In the genomic region with DNA sequence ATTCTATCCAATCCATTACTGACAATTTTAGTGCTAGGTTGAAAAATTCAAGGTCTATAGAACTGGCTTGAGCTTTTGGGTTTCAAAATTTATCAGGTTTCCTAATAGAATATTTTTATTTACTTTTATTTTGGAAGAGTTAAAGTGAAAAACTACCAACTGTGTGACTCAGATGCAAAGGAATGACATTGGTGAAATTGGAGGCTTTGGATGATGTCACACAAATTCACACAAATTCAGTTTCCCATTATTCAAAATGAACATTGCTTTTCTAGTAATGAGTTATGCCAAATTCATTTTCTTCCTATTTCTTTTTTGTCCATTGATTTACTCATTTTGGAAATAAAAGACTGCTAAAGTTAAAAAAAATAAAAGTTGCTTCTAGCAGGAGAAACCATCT, we compare ENCODE assay signal across 29 cellular contexts.
DNase-seq lines count a peak whose midpoint lies in the region; ATAC-seq and TF ChIP-seq lines count a peak whose summit lies in the region.
"Had no signal": no experiment of that assay in that cellular context is flagged by ENCODE, and none has a peak within 500 bp of the region (broad histone marks: within the 10 kb centered on the region; RNA-seq: fewer than 3 reads in every experiment).

No MANE protein-coding gene starts in this region.

- no peak for TF ChIP-seq RAD21 in IMR-90 (IDR thresholded peaks at IDR 0.05; ENCODE audit: low read length)

- no peak overlapping the region for H3K4ac ChIP-seq in IMR-90 (ENCODE audit: low read depth, low read length)

- BruUV-seq in IMR-90 (replicated peaks; lab: Mats Ljungman, UMichigan) = no TSS peak

- TF ChIP-seq EP300 in suprapubic skin (IDR thresholded peaks at IDR 0.05) = no peak

- no peak overlapping the region for H2BK120ac ChIP-seq in IMR-90 (ENCODE audit: low read depth, low read length)

- H3K27ac ChIP-seq in IMR-90 (ENCODE audit: insufficient read depth, low read length) (no peak overlapping the region), suprapubic skin (no peak overlapping the region)
- H3K27ac ChIP-seq: heart left ventricle, neural progenitor cell, sigmoid colon, uterus had no signal

- H3K18ac ChIP-seq in IMR-90 (ENCODE audit: low read depth, low read length) = no peak overlapping the region

- no peak for TF ChIP-seq CTCF in IMR-90 (conservative IDR thresholded peaks at IDR 0.05; ENCODE audit: low read depth, low read length)
- TF ChIP-seq CTCF in fibroblast of pulmonary artery (IDR thresholded peaks at IDR 0.05; ENCODE audit: low read length, missing control alignments) = no peak
- TF ChIP-seq CTCF in suprapubic skin (IDR thresholded peaks at IDR 0.05) = no peak

- H4K5ac ChIP-seq in IMR-90 (ENCODE audit: low read depth, low read length) = no peak overlapping the region

- no peak overlapping the region for H2BK15ac ChIP-seq in IMR-90 (ENCODE audit: low read depth, low read length)

- H4K91ac ChIP-seq in IMR-90 (ENCODE audit: insufficient read depth, low read depth, low read length) = no peak overlapping the region

- no peak overlapping the region for H3K23ac ChIP-seq in IMR-90 (ENCODE audit: low read depth, low read length)

- H3K4me1 ChIP-seq in IMR-90 (ENCODE audit: control insufficient read depth, insufficient read depth, low read length) (no peaks in the 10 kb centered on the region), suprapubic skin (no peaks in the 10 kb centered on the region)
- H3K4me1 ChIP-seq: sigmoid colon, uterus had no signal

- DNase-seq in A172 (ENCODE audit: low spot score) = peak; percentile 8
- DNase-seq in IMR-90 = peak; percentile 3
- peak; percentile 23 for DNase-seq in astrocyte of the hippocampus (ENCODE audit: low read depth, low spot score)
- peak; percentile 35 for DNase-seq in fibroblast of pulmonary artery (ENCODE audit: low read depth)
- DNase-seq in NCI-H524 treated with DMSO at 0.1 percent for 48 hours (lab: John Stamatoyannopoulos, UW) = no peak
- no peak for DNase-seq in foreskin melanocyte
- DNase-seq in NCI-H2107 treated with DMSO at 0.1 percent for 48 hours (lab: John Stamatoyannopoulos, UW; ENCODE audit: unreplicated experiment) = no peak
- no peak for DNase-seq in suprapubic skin (ENCODE audit: low spot score in 2 of 2)
- DNase-seq: 8988T; activated CD4-positive, alpha-beta memory T cell treated with anti-CD3 and anti-CD28 coated beads for 36 hours; activated CD4-positive, CD25-positive, alpha-beta regulatory T cell treated with anti-CD3 and anti-CD28 coated beads, Interleukin-2, amount 50 U/mL, for 72 hours; activated CD8-positive, alpha-beta memory T cell treated with anti-CD3 and anti-CD28 coated beads, Interleukin-2, amount 50 U/mL, for 4 hours; activated naive CD4-positive, alpha-beta T cell treated with anti-CD3 and anti-CD28 coated beads, Interleukin-2, amount 10 ng/mL, durations not matched to agents 7 days and 5 days; amniotic stem cell; Calu3; caudate nucleus; DND-41; heart left ventricle; left colon; NCI-H1105; NCI-H2029 treated with DMSO at 0.1 percent for 48 hours; NCI-H345; NCI-H774; sigmoid colon; stimulated activated CD4-positive, alpha-beta T cell treated with anti-CD3 and anti-CD28 coated beads, Interleukin-15, amount 100 ng/mL, for 24 hours; stimulated activated naive CD8-positive, alpha-beta T cell treated with anti-CD3 and anti-CD28 coated beads, Interleukin-15, Interleukin-2, amounts not matched to agents 100 U/mL and 50 U/mL, for 24 hours; uterus had no signal

- H3K56ac ChIP-seq in IMR-90 (ENCODE audit: extremely low read depth, insufficient read depth, low read length) = no peak overlapping the region

- H2AFZ ChIP-seq in IMR-90 (replicated peaks; ENCODE audit: low read length, poor library complexity) = no peak overlapping the region
- H2AFZ ChIP-seq: neural progenitor cell had no signal

- no peaks in the 10 kb centered on the region for H3K9me1 ChIP-seq in IMR-90 (ENCODE audit: insufficient read depth, low read length)

- CTCF ChIA-PET in IMR-90 (lab: Yijun Ruan, JAX) = interaction anchor here (2.5 kb wide), 1 partner anchor 400 kb away, joined by 15 read pairs; no protein-coding TSS in a partner anchor

- H2AK5ac ChIP-seq in IMR-90 (ENCODE audit: low read depth, low read length) = no peak overlapping the region

- H2BK5ac ChIP-seq in IMR-90 (ENCODE audit: low read depth, low read length, poor library complexity, severe bottlenecking) = no peak overlapping the region

- no peak overlapping the region for H3K4me2 ChIP-seq in IMR-90 (ENCODE audit: low read depth, low read length)
- H3K4me2 ChIP-seq: neural progenitor cell had no signal

- POLR2A ChIA-PET in IMR-90 (lab: Charles Lee; ENCODE audit: unreplicated experiment) = no interaction called here

- dilution Hi-C loops in IMR-90 (cut with HindIII; ENCODE audit: low sequenced_read_pairs, unreplicated experiment) = no loop called here

- no peaks in the 10 kb centered on the region for H4K20me1 ChIP-seq in IMR-90 (ENCODE audit: insufficient read depth, low read length)

- no peaks in the 10 kb centered on the region for H3K79me1 ChIP-seq in IMR-90 (ENCODE audit: low read depth in 1 of 2, low read length in 2 of 2)

- H3K9me3 ChIP-seq in IMR-90 (ENCODE audit: control insufficient read depth, insufficient read depth, low read length) (no peaks in the 10 kb centered on the region), suprapubic skin (no peaks in the 10 kb centered on the region)
- H3K9me3 ChIP-seq: sigmoid colon, uterus had no signal

- no peak for ATAC-seq in IMR-90 (ENCODE audit: low read depth)
- ATAC-seq: GM12878; heart left ventricle; left colon; stimulated activated naive CD8-positive, alpha-beta T cell treated with anti-CD3 and anti-CD28 coated beads, Interleukin-15, Interleukin-2, amounts not matched to agents 100 U/mL and 50 U/mL, for 24 hours had no signal

- H3K4me3 ChIP-seq in IMR-90 (ENCODE audit: insufficient read depth, low read depth, low read length) (no peak overlapping the region), fibroblast of pulmonary artery (replicated peaks; ENCODE audit: low read depth, low read length) (no peak overlapping the region), suprapubic skin (no peak overlapping the region)
- H3K4me3 ChIP-seq: GM12878, heart left ventricle, neural progenitor cell, sigmoid colon, uterus had no signal

- in situ Hi-C loops in IMR-90 (cut with MboI; ENCODE audit: low sequenced_read_pairs) = loop anchor here (5.0 kb wide), 1 partner anchor 400 kb away; no protein-coding TSS in a partner anchor

- H3K9ac ChIP-seq in IMR-90 (ENCODE audit: low read depth, low read length) = no peak overlapping the region
- H3K9ac ChIP-seq: neural progenitor cell had no signal

- no peaks in the 10 kb centered on the region for H3K36me3 ChIP-seq in IMR-90 (ENCODE audit: control insufficient read depth, insufficient read depth, low read length)
- no peaks in the 10 kb centered on the region for H3K36me3 ChIP-seq in suprapubic skin
- H3K36me3 ChIP-seq: heart left ventricle, neural progenitor cell, sigmoid colon, uterus had no signal

- no peak overlapping the region for H4K8ac ChIP-seq in IMR-90 (ENCODE audit: low read depth in 2 of 2, low read length in 2 of 2)

- no peak overlapping the region for H3K14ac ChIP-seq in IMR-90 (replicated peaks; ENCODE audit: low read depth, low read length)

- H2AK9ac ChIP-seq in IMR-90 (replicated peaks; ENCODE audit: low read depth, low read length, poor library complexity) = no peak overlapping the region

- TF ChIP-seq POLR2A in IMR-90 (IDR thresholded peaks at IDR 0.05; ENCODE audit: low read depth, low read length) = no peak
- no peak for TF ChIP-seq POLR2A in suprapubic skin (IDR thresholded peaks at IDR 0.05)

- intact Hi-C loops in IMR-90 (cut with micrococcal nuclease) = loop anchor here (5.0 kb wide), 2 partner anchors 110 to 175 kb away; no protein-coding TSS in a partner anchor

- no peaks in the 10 kb centered on the region for H3K27me3 ChIP-seq in IMR-90 (ENCODE audit: control insufficient read depth, insufficient read depth, low read length)
- no peaks in the 10 kb centered on the region for H3K27me3 ChIP-seq in suprapubic skin
- H3K27me3 ChIP-seq: neural progenitor cell, sigmoid colon, uterus had no signal

- H2BK20ac ChIP-seq in IMR-90 (ENCODE audit: low read depth, low read length) = no peak overlapping the region

TF ChIP-seq in IMR-90, 13 proteins besides CTCF, POLR2A, EP300 and RAD21:
- TF ChIP-seq CHD1 (IDR thresholded peaks at IDR 0.05; ENCODE audit: low read depth, low read length) = no peak
- no peak for TF ChIP-seq MAFK (IDR thresholded peaks at IDR 0.05; ENCODE audit: low read depth, low read length)
- no peak for TF ChIP-seq CEBPB (IDR thresholded peaks at IDR 0.05; ENCODE audit: low read depth, low read length)
- no peak for TF ChIP-seq MXI1 (IDR thresholded peaks at IDR 0.05; ENCODE audit: borderline replicate concordance, low read depth, low read length)
- no peak for TF ChIP-seq SMC3 (IDR thresholded peaks at IDR 0.05; ENCODE audit: low read depth, low read length)
TF ChIP-seq in IMR-90: peak in this region for 0.

Comparison
In these comparisons a context has a peak if more than half of its experiments do, and no peak if none do; other contexts are left out.
1. DNase-seq: peak in A172 (single experiment), IMR-90 (single experiment), astrocyte of the hippocampus (single experiment) and fibroblast of pulmonary artery (single experiment); none in NCI-H524 treated with DMSO at 0.1 percent for 48 hours (single experiment), foreskin melanocyte (single experiment), NCI-H2107 treated with DMSO at 0.1 percent for 48 hours (single experiment) and suprapubic skin (0 of 2).